In genomic region chr9:71762900-71763653, GRCh38 we compare ENCODE assay signal across 1 cellular context.
TF ChIP-seq lines count a peak whose summit lies in the region.

No MANE protein-coding gene starts in this region.

TF ChIP-seq in IMR-90, 13 proteins besides CTCF, POLR2A, EP300 and RAD21 (continued from another document):
- TF ChIP-seq USF2 (IDR thresholded peaks at IDR 0.05; ENCODE audit: low read depth, low read length): no peak
- TF ChIP-seq SMC3 (IDR thresholded peaks at IDR 0.05; ENCODE audit: low read depth, low read length): no peak
- TF ChIP-seq MAZ (IDR thresholded peaks at IDR 0.05; ENCODE audit: borderline replicate concordance, low read depth, low read length): no peak
